20 cellular contexts compared by ENCODE assay signal in the genomic region with DNA sequence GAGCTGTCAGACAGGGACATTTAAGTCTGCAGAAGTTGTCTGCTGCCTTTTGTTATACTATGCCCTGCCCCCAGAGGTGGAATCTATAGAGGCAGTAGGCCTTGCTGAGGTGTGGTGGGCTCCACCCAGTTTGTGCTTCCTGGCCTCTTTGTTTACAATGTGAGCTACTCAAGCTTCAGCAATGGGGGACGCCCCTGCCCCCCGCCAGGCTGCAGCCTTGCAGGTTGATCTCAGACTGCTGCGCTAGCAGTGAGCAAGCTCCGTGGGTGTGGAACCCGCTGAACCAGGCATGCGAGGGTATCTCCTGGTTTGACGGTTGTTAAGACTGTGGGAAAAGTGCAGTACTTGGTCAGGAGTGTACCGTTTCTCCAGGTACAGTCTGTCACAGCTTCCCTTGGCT.
"Had no signal": no experiment of that assay in that cellular context is flagged by ENCODE, and none has a peak within 500 bp of the region (broad histone marks: within the 10 kb centered on the region; RNA-seq: fewer than 3 reads in every experiment).

No MANE protein-coding gene starts in this region.

- H3K9me3 ChIP-seq: mucosa of descending colon, neutrophil, right atrium auricular region, stomach, thoracic aorta, transverse colon had no signal

- H3K4me2 ChIP-seq: hepatocyte had no signal

- H3K27ac ChIP-seq: coronary artery, hepatocyte, neutrophil, right atrium auricular region, stomach, thoracic aorta, transverse colon had no signal

- H3K27ac Mint-ChIP-seq: naive thymus-derived CD8-positive, alpha-beta T cell had no signal

- FAIRE-seq: islet of Langerhans, small intestine had no signal

- H3K27me3 ChIP-seq: hepatocyte, neutrophil, right atrium auricular region, stomach, transverse colon had no signal

- H3K4me1 Mint-ChIP-seq: naive thymus-derived CD8-positive, alpha-beta T cell had no signal

- ATAC-seq: left lobe of liver; mucosa of descending colon; naive thymus-derived CD8-positive, alpha-beta T cell had no signal

- H3K4me1 ChIP-seq: right atrium auricular region, stomach, transverse colon had no signal

- DNase-seq: effector CD4-positive, alpha-beta T cell; foreskin melanocyte; head of caudate nucleus; kidney glomerular epithelial cell; mammary epithelial cell; mucosa of descending colon; small intestine; stimulated activated CD4-positive, alpha-beta T cell treated with anti-CD3 and anti-CD28 coated beads, Interleukin-12 subunit alpha, Interleukin-12 subunit beta, amount 100 ng/mL, for 4 hours; stimulated activated naive CD4-positive, alpha-beta T cell; stomach; substantia nigra; transverse colon had no signal

- H3K36me3 ChIP-seq: neutrophil, right atrium auricular region, stomach, thoracic aorta, transverse colon had no signal

- H3K4me3 Mint-ChIP-seq: naive thymus-derived CD8-positive, alpha-beta T cell had no signal

- H2AFZ ChIP-seq: hepatocyte had no signal

- H3K79me2 ChIP-seq: hepatocyte had no signal

- H3K4me3 ChIP-seq: coronary artery, hepatocyte, mucosa of descending colon, right atrium auricular region, stomach, thoracic aorta, transverse colon had no signal
